20 cellular contexts compared by ENCODE assay signal in the genomic region with DNA sequence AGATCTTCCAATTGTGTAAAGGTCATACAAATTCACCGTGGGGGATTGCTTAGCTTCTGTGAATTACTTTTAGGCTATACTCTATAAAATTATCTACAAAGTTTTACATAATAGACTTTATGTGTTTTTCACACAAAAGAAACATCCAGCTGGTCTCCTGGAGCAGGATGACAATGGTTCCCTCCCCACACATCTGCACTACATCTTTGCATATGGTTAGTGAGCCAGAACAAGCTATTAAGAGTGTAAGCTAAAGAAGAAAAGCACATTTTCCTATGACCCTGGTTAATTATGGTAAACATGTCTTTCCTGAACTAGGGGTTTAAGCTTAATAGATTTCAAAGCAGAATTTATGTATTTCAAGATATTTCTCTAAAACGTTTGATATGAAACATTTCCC.
DNase-seq lines count a peak whose midpoint lies in the region; ATAC-seq and TF ChIP-seq lines count a peak whose summit lies in the region.
"Had no signal": no experiment of that assay in that cellular context is flagged by ENCODE, and none has a peak within 500 bp of the region (broad histone marks: within the 10 kb centered on the region; RNA-seq: fewer than 3 reads in every experiment).

No MANE protein-coding gene starts in this region.

- H3K27me3 ChIP-seq in Karpas-422 (ENCODE audit: low read length) = no peaks in the 10 kb centered on the region
- H3K27me3 ChIP-seq in CD4-positive, alpha-beta memory T cell (ENCODE audit: insufficient read depth, low read length) = no peaks in the 10 kb centered on the region
- H3K27me3 ChIP-seq: SJSA1 had no signal

- H3K9me3 ChIP-seq in Karpas-422 (ENCODE audit: low read length) (no peaks in the 10 kb centered on the region), OCI-LY7 (ENCODE audit: low read length) (peaks cover 15% of the 10 kb centered on the region; the same call in 1 of the 2 replicates)
- no peaks in the 10 kb centered on the region for H3K9me3 ChIP-seq in CD4-positive, alpha-beta memory T cell (ENCODE audit: control insufficient read depth in 1 of 2, low read length in 2 of 2)
- H3K9me3 ChIP-seq: A549, SJSA1 had no signal

- BruUV-seq in OCI-LY7 (replicated peaks; lab: Mats Ljungman, UMichigan) = no TSS peak

- peaks cover 5% of the 10 kb centered on the region for H3K4me1 Mint-ChIP-seq in type B pancreatic cell (ENCODE audit: unreplicated experiment)
- H3K4me1 Mint-ChIP-seq in CD4-positive, alpha-beta memory T cell = no peaks in the 10 kb centered on the region
- H3K4me1 Mint-ChIP-seq: CD14-positive monocyte had no signal

- H3K27ac ChIP-seq in Karpas-422 (ENCODE audit: low read length) (peak overlapping the region; percentile 94), OCI-LY7 (ENCODE audit: low read depth, low read length, poor library complexity, severe bottlenecking) (peak overlapping the region; percentile 98)
- no peak overlapping the region for H3K27ac ChIP-seq in CD4-positive, alpha-beta memory T cell (ENCODE audit: low read depth, low read length)
- H3K27ac ChIP-seq: A549, SJSA1 had no signal

- H3K27me3 Mint-ChIP-seq in type B pancreatic cell = no peaks in the 10 kb centered on the region
- no peaks in the 10 kb centered on the region for H3K27me3 Mint-ChIP-seq in CD4-positive, alpha-beta memory T cell

- H4K20me1 ChIP-seq in Karpas-422 (ENCODE audit: insufficient read depth, low read depth, low read length) (no peaks in the 10 kb centered on the region), OCI-LY7 (ENCODE audit: insufficient read depth, low read length) (no peaks in the 10 kb centered on the region)

- H3K4me3 Mint-ChIP-seq in type B pancreatic cell = no peak overlapping the region
- H3K4me3 Mint-ChIP-seq in CD4-positive, alpha-beta memory T cell = no peak overlapping the region
- H3K4me3 Mint-ChIP-seq: CD14-positive monocyte had no signal

- POLR2A ChIA-PET in OCI-LY7 (lab: Charles Lee) = interaction anchor here (0.7 to 7.4 kb wide), 8 partner anchors 18 to 80 kb away, joined by 3 to 100 read pairs (median 5); no protein-coding TSS in a partner anchor
- POLR2A ChIA-PET in CD4-positive, alpha-beta memory T cell (lab: Charles Lee; ENCODE audit: partially characterized antibody) = no interaction called here

- H3K36me3 Mint-ChIP-seq in type B pancreatic cell = no peaks in the 10 kb centered on the region
- H3K36me3 Mint-ChIP-seq in CD4-positive, alpha-beta memory T cell = no peaks in the 10 kb centered on the region
- H3K36me3 Mint-ChIP-seq: CD14-positive monocyte had no signal

- H3K4me2 ChIP-seq in Karpas-422 (ENCODE audit: low read depth, low read length, poor library complexity, severe bottlenecking) = peak overlapping the region; percentile 56
- H3K4me2 ChIP-seq in OCI-LY7 (ENCODE audit: low read length) = peak overlapping the region; percentile 58
- H3K4me2 ChIP-seq: A549 had no signal

- H3K4me1 ChIP-seq in Karpas-422 (ENCODE audit: low read length) (peaks cover 76% of the 10 kb centered on the region), OCI-LY7 (ENCODE audit: insufficient read depth, low read length, poor library complexity, severe bottlenecking) (peaks cover 75% of the 10 kb centered on the region)
- no peaks in the 10 kb centered on the region for H3K4me1 ChIP-seq in CD4-positive, alpha-beta memory T cell (ENCODE audit: insufficient read depth, low read length)
- H3K4me1 ChIP-seq: A549, SJSA1 had no signal

- H3K9ac ChIP-seq in Karpas-422 (ENCODE audit: low read length) = peak overlapping the region; percentile 46

- H3K79me2 ChIP-seq in Karpas-422 (ENCODE audit: low read length) (no peaks in the 10 kb centered on the region), OCI-LY7 (ENCODE audit: insufficient read depth, low read depth, low read length) (no peaks in the 10 kb centered on the region)

- no peak overlapping the region for H3K27ac Mint-ChIP-seq in type B pancreatic cell
- H3K27ac Mint-ChIP-seq in CD4-positive, alpha-beta memory T cell = no peak overlapping the region
- H3K27ac Mint-ChIP-seq: CD14-positive monocyte had no signal

- H3K36me3 ChIP-seq in Karpas-422 (ENCODE audit: insufficient read depth, low read length) = no peaks in the 10 kb centered on the region
- peaks cover 47% of the 10 kb centered on the region for H3K36me3 ChIP-seq in OCI-LY7 (ENCODE audit: insufficient read depth, low read length)
- H3K36me3 ChIP-seq in CD4-positive, alpha-beta memory T cell (ENCODE audit: insufficient read depth, low read length) = no peaks in the 10 kb centered on the region
- H3K36me3 ChIP-seq: SJSA1 had no signal

- no peaks in the 10 kb centered on the region for H3K9me3 Mint-ChIP-seq in type B pancreatic cell
- peaks cover 0 to 17% (median 8%) of the 10 kb centered on the region in 8 donors for H3K9me3 Mint-ChIP-seq in CD4-positive, alpha-beta memory T cell

- DNase-seq in COR-L47 (lab: John Stamatoyannopoulos, UW) = peak; percentile 40
- peak; percentile 92 for DNase-seq in Karpas-422
- DNase-seq in NCI-H526 (lab: John Stamatoyannopoulos, UW) = peak; percentile 77 to 80
- peak; percentile 84 for DNase-seq in OCI-LY7 (ENCODE audit: low spot score)
- no peak for DNase-seq in type B pancreatic cell (ENCODE audit: extremely low spot score, unreplicated experiment)
- no peak for DNase-seq in CD4-positive, alpha-beta memory T cell
- DNase-seq: AML-193, GF-D8, NCI-H1105 treated with DMSO at 0.1 percent for 48 hours, NCI-H1694, NCI-H2081 treated with DMSO at 0.1 percent for 48 hours, NCI-H524, Right ventricle myocardium superior, RPMI8226, T-helper 2 cell had no signal

- intact Hi-C loops in OCI-LY7 (cut with micrococcal nuclease; ENCODE audit: unreplicated experiment) = loop anchor here (1.0 to 10.0 kb wide), 4 partner anchors 18 to 1172 kb away; partner anchors contain the start of gene MAPRE2
- intact Hi-C loops in CD4-positive, alpha-beta memory T cell (cut with micrococcal nuclease) = no loop called here

- H3K9me2 ChIP-seq in Karpas-422 (replicated peaks; ENCODE audit: insufficient read depth, low read length) = no peaks in the 10 kb centered on the region
- no peaks in the 10 kb centered on the region for H3K9me2 ChIP-seq in OCI-LY7 (ENCODE audit: insufficient read depth, low read length)

- ATAC-seq in GM18519 (IDR thresholded peaks at IDR 0.05; ENCODE audit: low FRiP score, unreplicated experiment) = no peak
- ATAC-seq: A549, HCT116 had no signal

- no peak for TF ChIP-seq CTCF in OCI-LY7 (conservative IDR thresholded peaks at IDR 0.05; ENCODE audit: low read length)
- TF ChIP-seq CTCF in type B pancreatic cell (conservative IDR thresholded peaks at IDR 0.05) = no peak

- CTCF ChIA-PET in OCI-LY7 (lab: Charles Lee; ENCODE audit: unreplicated experiment) = no interaction called here
- CTCF ChIA-PET in CD4-positive, alpha-beta memory T cell (lab: Charles Lee; ENCODE audit: partially characterized antibody) = no interaction called here

- H3K4me3 ChIP-seq in Karpas-422 (ENCODE audit: low read length) (peak overlapping the region; percentile 25; the same call in 1 of the 2 replicates), OCI-LY7 (ENCODE audit: low read depth, low read length, poor library complexity, severe bottlenecking) (peak overlapping the region; percentile 42)
- no peak overlapping the region for H3K4me3 ChIP-seq in CD4-positive, alpha-beta memory T cell (ENCODE audit: low read length in 2 of 2)
- H3K4me3 ChIP-seq: A549, SJSA1 had no signal

- H2AFZ ChIP-seq in Karpas-422 (ENCODE audit: low read length) (no peak overlapping the region), OCI-LY7 (ENCODE audit: low read length) (peak overlapping the region; percentile 43; the same call in 1 of the 2 replicates)

Comparison
In these comparisons a context has a peak if more than half of its experiments do, and no peak if none do; other contexts are left out.
1. DNase-seq: peak in COR-L47 (single experiment), Karpas-422 (single experiment), NCI-H526 (2 of 2) and OCI-LY7 (single experiment); none in type B pancreatic cell (single experiment) and CD4-positive, alpha-beta memory T cell (0 of 5).
2. H3K4me3 ChIP-seq: peak in Karpas-422 (single experiment) and OCI-LY7 (single experiment); none in CD4-positive, alpha-beta memory T cell (0 of 2).